9 cellular contexts compared by ENCODE assay signal in the genomic region with DNA sequence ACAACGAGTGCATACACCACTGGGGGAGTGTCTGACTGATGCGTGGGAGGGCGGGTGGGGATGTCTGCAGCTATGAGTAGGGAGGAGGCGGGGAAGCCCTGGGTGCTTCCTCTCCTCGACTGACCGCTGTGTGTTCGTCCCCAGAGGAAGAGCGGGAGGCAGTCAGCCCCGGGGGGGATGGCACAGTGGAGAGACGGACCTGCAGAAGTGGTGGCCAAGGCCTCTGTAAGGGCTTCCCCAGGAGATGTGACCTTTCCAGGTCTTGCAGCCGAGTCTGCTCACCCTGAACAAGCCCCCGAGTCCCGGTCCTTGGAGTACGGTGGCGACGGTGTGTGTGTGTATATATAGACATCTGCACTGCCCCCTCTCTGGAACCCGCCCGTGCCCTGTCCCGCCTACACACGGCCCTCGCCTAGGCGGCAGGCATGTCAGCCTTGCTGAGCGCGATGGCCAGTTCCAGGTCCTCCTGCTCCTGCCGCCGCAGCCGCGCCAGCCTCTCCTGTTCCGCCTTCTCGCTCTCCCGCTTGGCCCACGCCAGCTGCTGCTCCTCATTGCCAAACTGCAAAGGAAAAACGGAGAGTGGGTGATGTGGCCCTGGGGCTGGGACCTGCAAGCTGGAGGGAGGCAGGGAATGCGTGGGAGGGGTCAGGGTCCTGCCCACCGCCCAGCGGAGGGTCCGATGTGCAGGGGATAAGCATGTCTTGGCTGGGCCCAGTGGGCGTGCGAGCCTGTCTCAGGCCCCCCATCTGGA. TPM values are rescaled to one million over a fixed set of nuclear protein-coding genes. Genes with fewer than 3 reads are reported as not detected.
DNase-seq lines count a peak whose midpoint lies in the region; ATAC-seq and TF ChIP-seq lines count a peak whose summit lies in the region.
"Had no signal": no experiment of that assay in that cellular context is flagged by ENCODE, and none has a peak within 500 bp of the region (broad histone marks: within the 10 kb centered on the region; RNA-seq: fewer than 3 reads in every experiment).

No MANE protein-coding gene starts in this region.

- H3K4me1 ChIP-seq in H9 (ENCODE audit: insufficient read depth, low read length), result no peaks in the 10 kb centered on the region
- H3K4me1 ChIP-seq: Peyer's patch had no signal

- H3K27me3 Mint-ChIP-seq in H9 (ENCODE audit: low read depth) (no peaks in the 10 kb centered on the region), T-helper 17 cell (no peaks in the 10 kb centered on the region)
- H3K27me3 Mint-ChIP-seq in stimulated activated memory B cell treated with anti-CD40 and anti-IgM and Interleukin-4, amounts not matched to agents 10 μg/mL and 1 μg/mL and 100 μg/mL, for 72 hours, result no peaks in the 10 kb centered on the region

- no peak overlapping the region for H3K23ac ChIP-seq in H9 (ENCODE audit: insufficient read length, low read depth, low read length)

- H3K36me3 Mint-ChIP-seq in H9 (ENCODE audit: insufficient read depth in 1 of 3, low read depth in 3 of 3), result peaks cover 0 to 16% (median 5%) of the 10 kb centered on the region in 3 experiments; a peak in 5 of 7 replicates
- no peaks in the 10 kb centered on the region for H3K36me3 Mint-ChIP-seq in T-helper 17 cell (ENCODE audit: low read depth)
- H3K36me3 Mint-ChIP-seq in stimulated activated memory B cell treated with anti-CD40 and anti-IgM and Interleukin-4, amounts not matched to agents 10 μg/mL and 1 μg/mL and 100 μg/mL, for 72 hours, result peaks cover 38% of the 10 kb centered on the region

- H4K20me1 ChIP-seq in H9 (ENCODE audit: control insufficient read depth, insufficient read depth, insufficient read length), result no peaks in the 10 kb centered on the region

- H3K4me1 Mint-ChIP-seq in H9, result peaks cover 3 to 4% of the 10 kb centered on the region in 2 experiments; a peak in 1 of 4 replicates
- peaks cover 47% of the 10 kb centered on the region for H3K4me1 Mint-ChIP-seq in T-helper 17 cell
- peaks cover 70% of the 10 kb centered on the region for H3K4me1 Mint-ChIP-seq in stimulated activated memory B cell treated with anti-CD40 and anti-IgM and Interleukin-4, amounts not matched to agents 10 μg/mL and 1 μg/mL and 100 μg/mL, for 72 hours

- no peaks in the 10 kb centered on the region for H3K79me2 ChIP-seq in H9 (ENCODE audit: insufficient read depth, low read length)

- no peak overlapping the region for H3K18ac ChIP-seq in H9 (ENCODE audit: insufficient read length, low read depth, low read length)

- TF ChIP-seq CTCF in H9 (conservative IDR thresholded peaks at IDR 0.05), result no peak

- H3K4ac ChIP-seq in H9 (ENCODE audit: low read depth, low read length), result no peak overlapping the region

- no peaks in the 10 kb centered on the region for H3K9me3 Mint-ChIP-seq in H9
- H3K9me3 Mint-ChIP-seq in stimulated activated memory B cell treated with anti-CD40 and anti-IgM and Interleukin-4, amounts not matched to agents 10 μg/mL and 1 μg/mL and 100 μg/mL, for 72 hours, result no peaks in the 10 kb centered on the region

- H2BK5ac ChIP-seq in H9 (ENCODE audit: insufficient read length, low read length), result no peak overlapping the region

- ATAC-seq in T-helper 17 cell (peak; percentile 63), left ventricle myocardium superior (peak; percentile 68), HG03045 (IDR thresholded peaks at IDR 0.05; ENCODE audit: unreplicated experiment) (no peak)
- peak; percentile 64 for ATAC-seq in stimulated activated memory B cell treated with anti-CD40 and anti-IgM and Interleukin-4, amounts not matched to agents 10 μg/mL and 1 μg/mL and 100 μg/mL, for 72 hours

- H2AK5ac ChIP-seq in H9 (ENCODE audit: insufficient read length, low read length), result no peak overlapping the region

- no peak overlapping the region for H2BK15ac ChIP-seq in H9 (ENCODE audit: low read depth, low read length)

- H3K9me3 ChIP-seq in H9 (ENCODE audit: control insufficient read depth, low read depth, low read length) (no peaks in the 10 kb centered on the region), T-helper 17 cell (ENCODE audit: control insufficient read depth, low read length, poor library complexity, severe bottlenecking) (no peaks in the 10 kb centered on the region)
- H3K9me3 ChIP-seq: Peyer's patch had no signal

- H3T11ph ChIP-seq in H9 (ENCODE audit: low read length), result no peak overlapping the region

- no peak overlapping the region for H2AFZ ChIP-seq in H9 (ENCODE audit: low read length)

- H4K5ac ChIP-seq in H9 (ENCODE audit: insufficient read length, low read depth, low read length), result no peak overlapping the region

- no peak overlapping the region for H2BK120ac ChIP-seq in H9 (ENCODE audit: low read depth, low read length, poor library complexity, severe bottlenecking)

- H3K79me1 ChIP-seq in H9 (ENCODE audit: insufficient read depth, low read depth, low read length, poor library complexity, severe bottlenecking), result no peaks in the 10 kb centered on the region

- H3K23me2 ChIP-seq in H9 (ENCODE audit: insufficient read length, low read depth, low read length, poor library complexity, severe bottlenecking), result no peaks in the 10 kb centered on the region

- no peak overlapping the region for H3K4me3 Mint-ChIP-seq in H9
- H3K4me3 Mint-ChIP-seq in T-helper 17 cell, result peak overlapping the region; percentile 61
- peak overlapping the region; percentile 51 for H3K4me3 Mint-ChIP-seq in stimulated activated memory B cell treated with anti-CD40 and anti-IgM and Interleukin-4, amounts not matched to agents 10 μg/mL and 1 μg/mL and 100 μg/mL, for 72 hours

- WGBS in H9 (ENCODE audit: extremely low coverage, insufficient read length, low lambda C conversion rate), result no CpG with 5 or more reads among the region's 39 CpGs

- no peak overlapping the region for H4K91ac ChIP-seq in H9 (ENCODE audit: insufficient read length, low read depth, low read length)

- H3K9ac ChIP-seq in H9 (ENCODE audit: extremely low read depth, insufficient read length, low read length), result no peak overlapping the region

- H3K27me3 ChIP-seq in H9 (ENCODE audit: insufficient read depth, low read length), result no peaks in the 10 kb centered on the region
- H3K27me3 ChIP-seq: Peyer's patch had no signal

- no peak for DNase-seq in H9
- no peak for DNase-seq in T-helper 17 cell
- peak; percentile 67 for DNase-seq in left ventricle myocardium superior
- DNase-seq in NCI-H2107 treated with DMSO at 0.1 percent for 48 hours (lab: John Stamatoyannopoulos, UW; ENCODE audit: unreplicated experiment), result no peak
- DNase-seq in islet precursor cell, result no peak
- DNase-seq: NCI-H1092 had no signal

- no peak overlapping the region for H4K8ac ChIP-seq in H9 (replicated peaks; ENCODE audit: insufficient read length, low read depth, low read length)

- no peak overlapping the region for H3K14ac ChIP-seq in H9 (ENCODE audit: insufficient read depth, low read length)

- intact Hi-C loops in left ventricle myocardium superior (cut with micrococcal nuclease), result no loop called here

- H3K56ac ChIP-seq in H9 (ENCODE audit: insufficient read length, low read depth, low read length), result no peak overlapping the region

- H3K27ac Mint-ChIP-seq in H9 (peak overlapping the region in 2 of 3 experiments; percentile 22 to 66; a peak in 1 of 7 replicates), T-helper 17 cell (peak overlapping the region; percentile 83)
- no peak overlapping the region for H3K27ac Mint-ChIP-seq in stimulated activated memory B cell treated with anti-CD40 and anti-IgM and Interleukin-4, amounts not matched to agents 10 μg/mL and 1 μg/mL and 100 μg/mL, for 72 hours

- no peak overlapping the region for H3K4me2 ChIP-seq in H9 (ENCODE audit: insufficient read depth, insufficient read length, low read length)

- no peak overlapping the region for H3K27ac ChIP-seq in H9 (ENCODE audit: insufficient read length, low read depth, low read length)
- H3K27ac ChIP-seq: Peyer's patch had no signal

- no peak overlapping the region for H2BK12ac ChIP-seq in H9 (ENCODE audit: insufficient read length, low read depth, low read length)

- H2BK20ac ChIP-seq in H9 (ENCODE audit: low read depth, low read length, poor library complexity, severe bottlenecking), result no peak overlapping the region

RNA-seq across cellular contexts. Expression of a gene that starts 30.8 kb away (rescaled TPM):
- total RNA-seq in H9 (2021) (0.24 and 0.33 TPM in 2 replicates), T-helper 17 cell (100 to 1,000 TPM; 465 to 578 TPM), left ventricle myocardium superior (72.1 TPM)

Comparison
In these comparisons a context has a peak if more than half of its experiments do, and no peak if none do; other contexts are left out.
1. H3K4me3 Mint-ChIP-seq: peak in T-helper 17 cell (single experiment) and stimulated activated memory B cell treated with anti-CD40 and anti-IgM and Interleukin-4, amounts not matched to agents 10 μg/mL and 1 μg/mL and 100 μg/mL, for 72 hours (single experiment); none in H9 (0 of 2).
2. RNA of a gene that starts 30.8 kb away (total RNA-seq): 465 to 578 TPM in T-helper 17 cell and 72.1 TPM in left ventricle myocardium superior (single experiment); 0.24 to 0.33 TPM in H9; every median in the first group is over 10 times any median in the second.